8 cellular contexts compared by ENCODE assay signal in genomic region chr17:58083491-58084316, GRCh38. TPM values are rescaled to one million over a fixed set of nuclear protein-coding genes. Genes with fewer than 3 reads are reported as not detected.
DNase-seq lines count a peak whose midpoint lies in the region; ATAC-seq and TF ChIP-seq lines count a peak whose summit lies in the region.

No MANE protein-coding gene starts in this region.

- DNase-seq in NCI-H1436 (lab: John Stamatoyannopoulos, UW), result peak; percentile 60
- DNase-seq in NCI-H1436 treated with DMSO at 0.1 percent for 48 hours (lab: John Stamatoyannopoulos, UW), result no peak
- DNase-seq in NCI-H774 (lab: John Stamatoyannopoulos, UW), result peak; percentile 51
- DNase-seq in activated CD8-positive, alpha-beta memory T cell treated with anti-CD3 and anti-CD28 coated beads, Interleukin-2, amount 50 U/mL, for 48 hours, result peak; percentile 79
- DNase-seq in erythroblast (lab: John Stamatoyannopoulos, UW), result peak; percentile 87 to 92
- peak; percentile 67 for DNase-seq in myocyte (ENCODE audit: low read depth)
- peak; percentile 39 to 48 for DNase-seq in stimulated activated CD8-positive, alpha-beta memory T cell treated with anti-CD3 and anti-CD28 coated beads, Interleukin-7, amount 100 ng/mL, for 48 hours (ENCODE audit: extremely low read depth in 1 of 2, low read depth in 1 of 2)

- no peak for TF ChIP-seq POLR2A in erythroblast (IDR thresholded peaks at IDR 0.05; ENCODE audit: low read length)

- ATAC-seq in HG02798 (IDR thresholded peaks at IDR 0.05; ENCODE audit: poor library complexity, unreplicated experiment), result peak; percentile 57

RNA-seq across cellular contexts. Expression of gene DYNLL2, which starts 0.5 kb away (rescaled TPM):
- total RNA-seq in myocyte, result 10.1 and 12.8 TPM in 2 replicates
- polyA plus RNA-seq in myocyte (2012), result 30.7 TPM
